ENCODE assay signal across 8 cellular contexts in genomic region chr2:42132966-42133641, GRCh38. TPM values are rescaled to one million over a fixed set of nuclear protein-coding genes. Genes with fewer than 3 reads are reported as not detected.
DNase-seq lines count a peak whose midpoint lies in the region; ATAC-seq and TF ChIP-seq lines count a peak whose summit lies in the region.

No MANE protein-coding gene starts in this region.

- TF ChIP-seq CTCF in ovary (IDR thresholded peaks at IDR 0.05) (no peak), thoracic aorta (IDR thresholded peaks at IDR 0.05) (no peak)

- ATAC-seq in GM21723 (IDR thresholded peaks at IDR 0.05; ENCODE audit: unreplicated experiment) = peak; percentile 69
- peak; percentile 83 for ATAC-seq in thoracic aorta (ENCODE audit: insufficient number of reproducible peaks, low FRiP score, low read depth)

- no peaks in the 10 kb centered on the region for H3K36me3 ChIP-seq in ovary
- no peaks in the 10 kb centered on the region for H3K36me3 ChIP-seq in thoracic aorta

- H3K4me3 ChIP-seq in ovary (peak overlapping the region; percentile 7), thoracic aorta (peak overlapping the region; percentile 64)

- peak; percentile 92 for DNase-seq in DMS79 treated with DMSO at 0.1 percent for 48 hours (lab: John Stamatoyannopoulos, UW)
- peak; percentile 76 for DNase-seq in SIG-M5 treated with dmso at 0.1 percent for 504 hours (lab: John Stamatoyannopoulos, UW; ENCODE audit: unreplicated experiment)
- DNase-seq in activated naive CD4-positive, alpha-beta T cell (lab: John Stamatoyannopoulos, UW) = peak; percentile 31 to 76 (median 48)
- DNase-seq in germinal center (ENCODE audit: low spot score) = peak; percentile 61
- peak in 4 of 5 donors; percentile 34 to 52 (median 43) for DNase-seq in ovary
- DNase-seq in thoracic aorta (ENCODE audit: low spot score) = peak; percentile 77

- intact Hi-C loops in ovary (cut with DNase I) = no loop called here

- 30 to 51% (median 45%) methylated on average over 17 of the region's 17 CpGs for WGBS in ovary, 3 donors

- no peak overlapping the region for H3K27ac ChIP-seq in ovary
- peak overlapping the region; percentile 57 to 76 for H3K27ac ChIP-seq in thoracic aorta

- TF ChIP-seq EP300 in Ishikawa (IDR thresholded peaks at IDR 0.05; ENCODE audit: borderline replicate concordance) (peak; percentile 96), ovary (IDR thresholded peaks at IDR 0.05) (no peak)

- H3K9me3 ChIP-seq in ovary = no peaks in the 10 kb centered on the region
- H3K9me3 ChIP-seq in thoracic aorta = no peaks in the 10 kb centered on the region

- TF ChIP-seq POLR2A in ovary (IDR thresholded peaks at IDR 0.05) = no peak

- H3K4me1 ChIP-seq in ovary (ENCODE audit: insufficient read depth) (peaks cover 4% of the 10 kb centered on the region), thoracic aorta (ENCODE audit: control insufficient read depth in 1 of 2, low read depth in 2 of 2) (peaks cover 16 to 33% of the 10 kb centered on the region in 2 donors)

- H3K27me3 ChIP-seq in ovary (no peaks in the 10 kb centered on the region), thoracic aorta (replicated peaks; ENCODE audit: insufficient read depth) (no peaks in the 10 kb centered on the region)

- TF ChIP-seq RAD21 in Ishikawa (IDR thresholded peaks at IDR 0.05; ENCODE audit: low read depth) = peak; percentile 30; the same call in 1 of the 2 replicates

TF ChIP-seq in Ishikawa, 13 proteins besides CTCF, POLR2A, EP300 and RAD21:
- TF ChIP-seq MAX (IDR thresholded peaks at IDR 0.05) (peak; percentile 94), CREB1 (IDR thresholded peaks at IDR 0.05; ENCODE audit: low read depth) (no peak), NFIC (IDR thresholded peaks at IDR 0.05) (peak; percentile 99), EGR1 (IDR thresholded peaks at IDR 0.05) (no peak), CEBPB (IDR thresholded peaks at IDR 0.05) (no peak; the same call in 1 of the 2 replicates), REST (IDR thresholded peaks at IDR 0.05; ENCODE audit: low read depth) (no peak), ZBTB7A (IDR thresholded peaks at IDR 0.05; ENCODE audit: low read depth) (0 out of 2 replicates have a peak, but pooled peaks have one; percentile 57), USF1 (IDR thresholded peaks at IDR 0.05) (peak; percentile 50; the same call in 1 of the 2 replicates), TAF1 (IDR thresholded peaks at IDR 0.05; ENCODE audit: low read depth) (no peak), TCF12 (IDR thresholded peaks at IDR 0.05; ENCODE audit: low read depth) (peak; percentile 97), TEAD4 (IDR thresholded peaks at IDR 0.05) (peak; percentile 94), YY1 (IDR thresholded peaks at IDR 0.05; ENCODE audit: low read depth) (peak; percentile 69), FOXM1 (IDR thresholded peaks at IDR 0.05; ENCODE audit: borderline replicate concordance, low read depth) (peak; percentile 84)

RNA-seq across cellular contexts. Expression of gene EML4, which starts 36.0 kb away (rescaled TPM):
- total RNA-seq in ovary (10 to 100 TPM; 20.3 to 46.5 (median 31.9) TPM), thoracic aorta (10 to 100 TPM; 32.8 to 59.9 TPM)
- polyA plus RNA-seq in ovary = 10 to 100 TPM; 11.6 to 26.2 TPM

Comparison
In these comparisons a context has a peak if more than half of its experiments do, and no peak if none do; other contexts are left out.
1. H3K27ac ChIP-seq: peak in thoracic aorta (2 of 2); none in ovary (0 of 2).
2. Peak in every context shown above with its lines, with median percentiles within 50 percentile points of each other: DNase-seq.